ENCODE assay signal across 2 cellular contexts in the genomic region with DNA sequence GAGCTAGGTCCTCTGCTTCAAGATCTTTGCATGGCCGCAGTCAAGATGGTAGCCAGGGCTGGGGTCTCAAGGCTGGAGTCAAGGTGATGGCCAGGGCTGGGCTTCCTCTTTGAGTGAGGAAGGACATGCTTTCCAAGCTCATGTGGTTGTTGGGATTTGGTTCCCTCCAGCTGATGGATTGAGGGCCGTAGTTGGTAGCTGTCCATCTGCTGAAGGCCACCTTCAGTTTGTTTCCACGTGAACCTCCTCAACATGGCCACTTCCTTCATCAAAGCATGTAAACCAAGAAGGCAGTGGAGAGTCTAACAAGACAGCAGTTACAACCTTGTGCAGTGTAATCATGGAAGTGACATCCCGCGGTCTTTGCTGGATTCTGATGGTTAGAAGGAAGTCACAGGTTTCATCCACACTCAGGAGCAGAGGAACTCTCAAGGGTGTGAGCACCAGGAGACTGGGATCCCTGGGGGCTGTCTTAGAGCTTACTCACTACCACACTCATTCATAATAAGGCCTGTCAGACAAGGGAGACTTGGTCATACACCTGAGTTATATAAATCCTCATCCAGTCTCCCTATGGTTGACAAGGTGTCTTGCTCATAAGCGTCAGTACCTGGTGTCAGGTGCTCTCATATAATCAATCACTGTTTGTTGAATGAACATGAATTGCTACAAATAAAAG.
TF ChIP-seq lines count a peak whose summit lies in the region.

No MANE protein-coding gene starts in this region.

TF ChIP-seq in IMR-90, 13 proteins besides CTCF, POLR2A, EP300 and RAD21:
- TF ChIP-seq, protein P1, sequence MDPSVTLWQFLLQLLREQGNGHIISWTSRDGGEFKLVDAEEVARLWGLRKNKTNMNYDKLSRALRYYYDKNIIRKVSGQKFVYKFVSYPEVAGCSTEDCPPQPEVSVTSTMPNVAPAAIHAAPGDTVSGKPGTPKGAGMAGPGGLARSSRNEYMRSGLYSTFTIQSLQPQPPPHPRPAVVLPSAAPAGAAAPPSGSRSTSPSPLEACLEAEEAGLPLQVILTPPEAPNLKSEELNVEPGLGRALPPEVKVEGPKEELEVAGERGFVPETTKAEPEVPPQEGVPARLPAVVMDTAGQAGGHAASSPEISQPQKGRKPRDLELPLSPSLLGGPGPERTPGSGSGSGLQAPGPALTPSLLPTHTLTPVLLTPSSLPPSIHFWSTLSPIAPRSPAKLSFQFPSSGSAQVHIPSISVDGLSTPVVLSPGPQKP (IDR thresholded peaks at IDR 0.05; ENCODE audit: borderline replicate concordance, low read depth, low read length), result no peak
- TF ChIP-seq BHLHE40 (IDR thresholded peaks at IDR 0.05; ENCODE audit: low read depth, low read length) (no peak), NFE2L2 (IDR thresholded peaks at IDR 0.05; ENCODE audit: low read depth, low read length) (no peak), SMC3 (IDR thresholded peaks at IDR 0.05; ENCODE audit: low read depth, low read length) (no peak), RCOR1 (IDR thresholded peaks at IDR 0.05; ENCODE audit: insufficient replicate concordance, low read length) (no peak), CHD1 (IDR thresholded peaks at IDR 0.05; ENCODE audit: low read depth, low read length) (no peak), MAZ (IDR thresholded peaks at IDR 0.05; ENCODE audit: borderline replicate concordance, low read depth, low read length) (no peak), FOS (IDR thresholded peaks at IDR 0.05; ENCODE audit: low read depth, low read length) (no peak), MXI1 (IDR thresholded peaks at IDR 0.05; ENCODE audit: borderline replicate concordance, low read depth, low read length) (no peak), MAFK (IDR thresholded peaks at IDR 0.05; ENCODE audit: low read depth, low read length) (no peak), RFX5 (IDR thresholded peaks at IDR 0.05; ENCODE audit: low read depth, low read length) (no peak), CEBPB (IDR thresholded peaks at IDR 0.05; ENCODE audit: low read depth, low read length) (no peak)
- TF ChIP-seq, protein P2, sequence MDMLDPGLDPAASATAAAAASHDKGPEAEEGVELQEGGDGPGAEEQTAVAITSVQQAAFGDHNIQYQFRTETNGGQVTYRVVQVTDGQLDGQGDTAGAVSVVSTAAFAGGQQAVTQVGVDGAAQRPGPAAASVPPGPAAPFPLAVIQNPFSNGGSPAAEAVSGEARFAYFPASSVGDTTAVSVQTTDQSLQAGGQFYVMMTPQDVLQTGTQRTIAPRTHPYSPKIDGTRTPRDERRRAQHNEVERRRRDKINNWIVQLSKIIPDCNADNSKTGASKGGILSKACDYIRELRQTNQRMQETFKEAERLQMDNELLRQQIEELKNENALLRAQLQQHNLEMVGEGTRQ (IDR thresholded peaks at IDR 0.05; ENCODE audit: low read depth, low read length), result no peak

TF ChIP-seq in endothelial cell of umbilical vein, 7 proteins besides CTCF, POLR2A, EP300 and RAD21:
- TF ChIP-seq JUN (IDR thresholded peaks at IDR 0.05; ENCODE audit: borderline replicate concordance, insufficient read depth, insufficient read length, low read depth) (no peak), POLR2AphosphoS5 (IDR thresholded peaks at IDR 0.05; ENCODE audit: insufficient read depth, low read depth, low read length) (no peak), MAX (IDR thresholded peaks at IDR 0.05; ENCODE audit: insufficient read depth, insufficient read length) (no peak), MYC (IDR thresholded peaks at IDR 0.05; ENCODE audit: low read depth, low read length) (no peak), FOS (IDR thresholded peaks at IDR 0.05; ENCODE audit: borderline replicate concordance, insufficient read depth, low read length) (no peak), GATA2 (IDR thresholded peaks at IDR 0.05; ENCODE audit: insufficient read depth, insufficient read length, low read depth, low read length) (no peak), EZH2 (IDR thresholded peaks at IDR 0.05; ENCODE audit: borderline replicate concordance, low read depth, low read length, severe bottlenecking) (no peak)
